In genomic region chr3:197001106-197001971, GRCh38 we compare ENCODE assay signal across 1 cellular context.
TF ChIP-seq lines count a peak whose summit lies in the region.

No MANE protein-coding gene starts in this region.

TF ChIP-seq in HepG2, 621 proteins besides CTCF, POLR2A, EP300 and RAD21:
- no peak for TF ChIP-seq GLI4 (CRISPR knock-in tag; IDR thresholded peaks at IDR 0.05; ENCODE audit: borderline replicate concordance)
- no peak for TF ChIP-seq ATF6 (CRISPR knock-in tag; conservative IDR thresholded peaks at IDR 0.05)
- no peak for TF ChIP-seq PAXIP1 (CRISPR knock-in tag; conservative IDR thresholded peaks at IDR 0.05)
- no peak for TF ChIP-seq PCBP1 (IDR thresholded peaks at IDR 0.05; ENCODE audit: borderline replicate concordance, low read depth, low read length)
- no peak for TF ChIP-seq CERS6 (CRISPR knock-in tag; IDR thresholded peaks at IDR 0.05)
- no peak for TF ChIP-seq ZNF768 (CRISPR knock-in tag; IDR thresholded peaks at IDR 0.05)
- no peak for TF ChIP-seq ZSCAN29 (CRISPR knock-in tag; conservative IDR thresholded peaks at IDR 0.05)
- TF ChIP-seq ZNF503 (CRISPR knock-in tag; IDR thresholded peaks at IDR 0.05), result no peak
- no peak for TF ChIP-seq FLYWCH1 (CRISPR knock-in tag; IDR thresholded peaks at IDR 0.05)
- TF ChIP-seq ZNF850 (CRISPR knock-in tag; conservative IDR thresholded peaks at IDR 0.05), result no peak
- TF ChIP-seq NCOA5 (CRISPR knock-in tag; IDR thresholded peaks at IDR 0.05), result no peak
- no peak for TF ChIP-seq MAF1 (CRISPR knock-in tag; IDR thresholded peaks at IDR 0.05; ENCODE audit: borderline replicate concordance)
- TF ChIP-seq TCF7 (IDR thresholded peaks at IDR 0.05; ENCODE audit: low read depth), result no peak
- TF ChIP-seq EED (CRISPR knock-in tag; IDR thresholded peaks at IDR 0.05), result no peak
